ENCODE assay signal across 27 cellular contexts in genomic region chr11:69361466-69361865, GRCh38.
DNase-seq lines count a peak whose midpoint lies in the region; ATAC-seq and TF ChIP-seq lines count a peak whose summit lies in the region.
"Had no signal": no experiment of that assay in that cellular context is flagged by ENCODE, and none has a peak within 500 bp of the region (broad histone marks: within the 10 kb centered on the region; RNA-seq: fewer than 3 reads in every experiment).

No MANE protein-coding gene starts in this region.

- H3K36me3 Mint-ChIP-seq in natural killer cell (no peaks in the 10 kb centered on the region), type B pancreatic cell (no peaks in the 10 kb centered on the region)
- no peaks in the 10 kb centered on the region for H3K36me3 Mint-ChIP-seq in natural killer cell treated with Interleukin-12 subunit alpha and Interleukin-12 subunit beta and Interleukin-15 and Interleukin-18, amount 100 ng/mL, for 72 hours
- H3K36me3 Mint-ChIP-seq in central memory CD8-positive, alpha-beta T cell (ENCODE audit: insufficient read depth): no peaks in the 10 kb centered on the region
- H3K36me3 Mint-ChIP-seq: memory B cell, T-cell had no signal

- intact Hi-C loops in natural killer cell (cut with micrococcal nuclease): no loop called here

- no peaks in the 10 kb centered on the region for H3K4me1 Mint-ChIP-seq in natural killer cell
- no peaks in the 10 kb centered on the region for H3K4me1 Mint-ChIP-seq in natural killer cell treated with Interleukin-12 subunit alpha and Interleukin-12 subunit beta and Interleukin-15 and Interleukin-18, amount 100 ng/mL, for 72 hours (ENCODE audit: low read depth in 2 of 2)
- H3K4me1 Mint-ChIP-seq in central memory CD8-positive, alpha-beta T cell: no peaks in the 10 kb centered on the region
- H3K4me1 Mint-ChIP-seq in type B pancreatic cell (ENCODE audit: unreplicated experiment): no peaks in the 10 kb centered on the region
- H3K4me1 Mint-ChIP-seq: memory B cell, T-cell had no signal

- H3K4me3 Mint-ChIP-seq in natural killer cell (no peak overlapping the region), type B pancreatic cell (no peak overlapping the region)
- no peak overlapping the region for H3K4me3 Mint-ChIP-seq in natural killer cell treated with Interleukin-12 subunit alpha and Interleukin-12 subunit beta and Interleukin-15 and Interleukin-18, amount 100 ng/mL, for 72 hours
- H3K4me3 Mint-ChIP-seq in central memory CD8-positive, alpha-beta T cell: no peak overlapping the region
- H3K4me3 Mint-ChIP-seq: activated CD8-positive, alpha-beta T cell treated with anti-CD3 and anti-CD28 coated beads for 36 hours; effector memory CD8-positive, alpha-beta T cell; memory B cell; T-cell had no signal

- H3K27ac Mint-ChIP-seq in natural killer cell (no peak overlapping the region), type B pancreatic cell (no peak overlapping the region)
- no peak overlapping the region for H3K27ac Mint-ChIP-seq in natural killer cell treated with Interleukin-12 subunit alpha and Interleukin-12 subunit beta and Interleukin-15 and Interleukin-18, amount 100 ng/mL, for 72 hours
- peak overlapping the region; percentile 29 for H3K27ac Mint-ChIP-seq in central memory CD8-positive, alpha-beta T cell (ENCODE audit: low read depth)
- H3K27ac Mint-ChIP-seq: activated CD8-positive, alpha-beta T cell treated with anti-CD3 and anti-CD28 coated beads for 36 hours; effector memory CD8-positive, alpha-beta T cell; memory B cell; T-cell had no signal

- DNase-seq in natural killer cell (peak; percentile 5), mesenteric fat pad (ENCODE audit: low spot score) (peak; percentile 49), type B pancreatic cell (ENCODE audit: extremely low spot score, unreplicated experiment) (peak; percentile 34), AG20443 (ENCODE audit: low spot score) (no peak), epidermal melanocyte (ENCODE audit: insufficient read length, low spot score) (no peak)
- no peak for DNase-seq in natural killer cell treated with Interleukin-12 subunit alpha and Interleukin-12 subunit beta and Interleukin-15 and Interleukin-18, amount 100 ng/mL, for 72 hours (ENCODE audit: low spot score)
- no peak for DNase-seq in central memory CD8-positive, alpha-beta T cell (ENCODE audit: low spot score in 2 of 2)
- DNase-seq: activated CD8-positive, alpha-beta T cell treated with anti-CD3 and anti-CD28 coated beads for 36 hours; activated gamma-delta T cell treated with Interleukin-2 at 50 U/mL for 16 hours; activated T-cell treated with anti-CD3 and anti-CD28 coated beads, Interleukin-2, amount 50 U/mL, for 1 hour; amniotic stem cell; brain microvascular endothelial cell; effector memory CD8-positive, alpha-beta T cell; esophagus squamous epithelium; foreskin melanocyte; GDM1; Karpas-422; left cardiac atrium; NCI-H1417 treated with DMSO at 0.1 percent for 48 hours; NCI-H2081 treated with DMSO at 0.1 percent for 48 hours; NCI-H345; occipital lobe; T-cell had no signal

- TF ChIP-seq CTCF in natural killer cell (IDR thresholded peaks at IDR 0.05): no peak
- TF ChIP-seq CTCF in type B pancreatic cell (conservative IDR thresholded peaks at IDR 0.05): no peak

- H3K9me3 Mint-ChIP-seq in natural killer cell (no peaks in the 10 kb centered on the region), type B pancreatic cell (no peaks in the 10 kb centered on the region)
- H3K9me3 Mint-ChIP-seq in natural killer cell treated with Interleukin-12 subunit alpha and Interleukin-12 subunit beta and Interleukin-15 and Interleukin-18, amount 100 ng/mL, for 72 hours: no peaks in the 10 kb centered on the region
- no peaks in the 10 kb centered on the region for H3K9me3 Mint-ChIP-seq in central memory CD8-positive, alpha-beta T cell
- H3K9me3 Mint-ChIP-seq: effector memory CD8-positive, alpha-beta T cell; memory B cell had no signal

- ATAC-seq in natural killer cell (no peak), GM18519 (IDR thresholded peaks at IDR 0.05; ENCODE audit: low FRiP score, unreplicated experiment) (no peak)
- ATAC-seq in natural killer cell treated with Interleukin-12 subunit alpha and Interleukin-12 subunit beta and Interleukin-15 and Interleukin-18, amount 100 ng/mL, for 72 hours: no peak
- no peak for ATAC-seq in central memory CD8-positive, alpha-beta T cell (replicated peaks; ENCODE audit: extremely low read depth, poor library complexity, severe bottlenecking)
- ATAC-seq: activated CD4-positive, CD25-positive, alpha-beta regulatory T cell treated with anti-CD3 and anti-CD28 coated beads, Interleukin-2, amount 50 U/mL, for 24 hours; activated CD8-positive, alpha-beta T cell treated with anti-CD3 and anti-CD28 coated beads for 36 hours; effector memory CD8-positive, alpha-beta T cell; HCT116; left cardiac atrium; T-cell had no signal

- H3K27me3 Mint-ChIP-seq in natural killer cell (ENCODE audit: low read depth in 2 of 2): peaks cover 6 to 15% of the 10 kb centered on the region in 2 donors
- peaks cover 8% of the 10 kb centered on the region in 2 donors for H3K27me3 Mint-ChIP-seq in natural killer cell treated with Interleukin-12 subunit alpha and Interleukin-12 subunit beta and Interleukin-15 and Interleukin-18, amount 100 ng/mL, for 72 hours
- H3K27me3 Mint-ChIP-seq in central memory CD8-positive, alpha-beta T cell: no peaks in the 10 kb centered on the region
- H3K27me3 Mint-ChIP-seq in type B pancreatic cell: no peaks in the 10 kb centered on the region
- H3K27me3 Mint-ChIP-seq: activated CD8-positive, alpha-beta T cell treated with anti-CD3 and anti-CD28 coated beads for 36 hours had no signal

Comparison
In these comparisons a context has a peak if more than half of its experiments do, and no peak if none do; other contexts are left out.
1. DNase-seq: peak in natural killer cell (single experiment), mesenteric fat pad (single experiment) and type B pancreatic cell (single experiment); none in natural killer cell treated with Interleukin-12 subunit alpha and Interleukin-12 subunit beta and Interleukin-15 and Interleukin-18, amount 100 ng/mL, for 72 hours (single experiment), central memory CD8-positive, alpha-beta T cell (0 of 2), AG20443 (single experiment) and epidermal melanocyte (single experiment).